ENCODE assay signal across 13 cellular contexts in the genomic region with DNA sequence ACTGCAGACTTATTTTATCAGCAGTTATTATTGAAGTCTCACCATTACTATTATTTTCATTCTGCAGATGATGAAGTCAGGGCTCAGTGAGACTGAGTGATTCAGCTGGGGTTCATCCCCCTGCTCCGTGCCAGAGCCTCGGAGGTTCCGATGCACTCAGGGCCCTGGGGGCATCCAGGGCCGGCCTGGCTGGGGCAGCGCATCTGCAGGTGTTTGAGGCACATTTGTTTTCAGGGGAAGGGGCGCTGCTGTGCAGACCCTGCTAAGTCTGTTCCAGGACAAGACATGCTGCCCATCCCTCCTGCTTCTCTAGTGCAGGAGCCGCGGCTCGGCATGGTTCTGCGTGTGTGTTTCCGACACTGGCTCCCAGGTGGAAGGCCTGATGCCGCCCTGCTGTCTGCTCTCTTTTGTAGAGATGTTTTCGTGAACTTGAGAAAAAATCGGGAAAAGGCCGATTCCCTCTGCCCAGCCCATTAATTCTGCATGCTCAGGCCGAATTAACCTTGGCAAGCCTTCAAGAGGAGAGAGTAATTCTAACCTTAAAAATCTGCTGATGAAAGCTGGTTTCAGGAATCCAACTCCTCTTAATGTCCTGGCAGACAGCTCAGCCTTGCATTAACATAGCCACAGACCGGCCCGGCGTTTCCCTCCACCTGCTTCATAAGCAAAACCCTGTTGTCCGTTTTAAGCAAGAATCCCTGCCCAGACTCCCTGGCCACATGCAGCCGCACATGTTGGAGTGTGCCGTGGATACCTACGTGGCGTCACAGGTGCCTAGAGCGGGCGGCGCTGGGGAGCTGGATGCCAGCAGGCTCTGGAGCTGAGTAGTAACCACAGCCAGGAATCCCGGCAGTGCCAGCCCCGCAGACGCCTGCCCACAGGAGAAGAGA.
DNase-seq lines count a peak whose midpoint lies in the region; FAIRE-seq and TF ChIP-seq lines count a peak whose summit lies in the region.
"Had no signal": no experiment of that assay in that cellular context is flagged by ENCODE, and none has a peak within 500 bp of the region (broad histone marks: within the 10 kb centered on the region; RNA-seq: fewer than 3 reads in every experiment).

No MANE protein-coding gene starts in this region.

- peak overlapping the region; percentile 73 for H3K14ac ChIP-seq in neuronal stem cell (ENCODE audit: low read length)

- intact Hi-C loops in A673 (cut with micrococcal nuclease; ENCODE audit: unreplicated experiment), result loop anchor here (2.0 kb wide), 1 partner anchor 192 kb away; no protein-coding TSS in a partner anchor

- H4K8ac ChIP-seq in neuronal stem cell (ENCODE audit: low read depth, low read length), result no peak overlapping the region

- no peak overlapping the region for H3K4ac ChIP-seq in neuronal stem cell (ENCODE audit: low read length)

- peak; percentile 40 for DNase-seq in AG10803 (ENCODE audit: low read depth)
- peak; percentile 15 for DNase-seq in NCI-H2227 (lab: John Stamatoyannopoulos, UW; ENCODE audit: unreplicated experiment)
- DNase-seq in neuronal stem cell (ENCODE audit: low spot score), result no peak
- no peak for DNase-seq in MM.1S
- DNase-seq in stimulated activated CD4-positive, alpha-beta T cell treated with anti-CD3 and anti-CD28 coated beads, Interleukin-2, amount 100 ng/mL, for 48 hours, result no peak
- DNase-seq in A673 (ENCODE audit: low spot score), result no peak
- DNase-seq in GM20000 (ENCODE audit: low spot score), result no peak
- DNase-seq: amniotic stem cell; effector memory CD4-positive, alpha-beta T cell; occipital lobe; stimulated activated naive CD4-positive, alpha-beta T cell had no signal

- H2BK120ac ChIP-seq in neuronal stem cell (ENCODE audit: low read depth, low read length), result no peak overlapping the region

- H3K4me1 ChIP-seq in neuronal stem cell (ENCODE audit: control insufficient read depth in 2 of 2, insufficient read depth in 1 of 2, low read depth in 1 of 2, low read length in 2 of 2) (peaks cover 0 to 7% of the 10 kb centered on the region in 2 donors), MM.1S (ENCODE audit: low read length) (no peaks in the 10 kb centered on the region), A673 (ENCODE audit: insufficient read depth, low read length, poor library complexity, severe bottlenecking) (no peaks in the 10 kb centered on the region)

- H3K18ac ChIP-seq in neuronal stem cell (ENCODE audit: low read length), result peak overlapping the region; percentile 58

- peak overlapping the region; percentile 25 for H3K23ac ChIP-seq in neuronal stem cell (ENCODE audit: low read depth, low read length, poor library complexity)

- no peak overlapping the region for H2BK5ac ChIP-seq in neuronal stem cell (ENCODE audit: low read length)

- peak overlapping the region; percentile 55 for H2BK15ac ChIP-seq in neuronal stem cell (ENCODE audit: low read length)

- H2AFZ ChIP-seq in neuronal stem cell (ENCODE audit: low read length) (no peak overlapping the region), MM.1S (ENCODE audit: low read length) (no peak overlapping the region)

- no TSS peak for BruUV-seq in A673 (replicated peaks; lab: Mats Ljungman, UMichigan)

- peak overlapping the region; percentile 44 for H2AK5ac ChIP-seq in neuronal stem cell (ENCODE audit: low read depth, low read length)

- no peaks in the 10 kb centered on the region for H3K9me2 ChIP-seq in MM.1S (replicated peaks; ENCODE audit: insufficient read depth, low read length)

- H3K27me3 ChIP-seq in neuronal stem cell (ENCODE audit: control insufficient read depth in 3 of 3, insufficient read depth in 3 of 3, low read depth in 1 of 3, low read length in 3 of 3) (peaks cover 0 to 57% (median 0%) of the 10 kb centered on the region in 3 experiments), MM.1S (replicated peaks; ENCODE audit: insufficient read depth, low read length) (peaks cover 97% of the 10 kb centered on the region), A673 (replicated peaks; ENCODE audit: insufficient read depth, low read depth, low read length, poor library complexity) (no peaks in the 10 kb centered on the region)

- peak; percentile 81 for FAIRE-seq in endometrium (lab: Jason Lieb, UNC)
- FAIRE-seq: H54 had no signal

- peak overlapping the region; percentile 31 for H2BK12ac ChIP-seq in neuronal stem cell (ENCODE audit: low read length)

- peak overlapping the region; percentile 3 for H3K4me2 ChIP-seq in neuronal stem cell (ENCODE audit: insufficient read depth, low read length, poor library complexity, severe bottlenecking)
- H3K4me2 ChIP-seq in MM.1S (ENCODE audit: low read depth, low read length), result no peak overlapping the region

- H4K20me1 ChIP-seq in MM.1S (ENCODE audit: insufficient read depth, low read length), result no peaks in the 10 kb centered on the region

- no peak overlapping the region for H3K9ac ChIP-seq in neuronal stem cell (ENCODE audit: low read depth, low read length, poor library complexity)
- no peak overlapping the region for H3K9ac ChIP-seq in MM.1S (ENCODE audit: low read length)

- H3F3A ChIP-seq in MM.1S (ENCODE audit: insufficient read depth, low read length), result no peaks in the 10 kb centered on the region

- H3K27ac ChIP-seq in neuronal stem cell (replicated peaks; ENCODE audit: low read length) (no peak overlapping the region), MM.1S (ENCODE audit: low read length) (no peak overlapping the region), A673 (ENCODE audit: low read depth, low read length, poor library complexity, severe bottlenecking) (no peak overlapping the region)

- no peaks in the 10 kb centered on the region for H3K36me3 ChIP-seq in neuronal stem cell (replicated peaks in 1 of 2; ENCODE audit: control insufficient read depth in 2 of 2, insufficient read depth in 2 of 2, low read length in 2 of 2)
- H3K36me3 ChIP-seq in MM.1S (replicated peaks; ENCODE audit: insufficient read depth, low read length), result no peaks in the 10 kb centered on the region
- no peaks in the 10 kb centered on the region for H3K36me3 ChIP-seq in A673 (ENCODE audit: insufficient read depth, low read length, poor library complexity, severe bottlenecking)

- CTCF ChIA-PET in A673 (lab: Charles Lee), result no interaction called here

- no peak overlapping the region for H3K4me3 ChIP-seq in AG10803 (ENCODE audit: low read length)
- no peak overlapping the region for H3K4me3 ChIP-seq in neuronal stem cell (ENCODE audit: low read length in 2 of 2)
- no peak overlapping the region for H3K4me3 ChIP-seq in MM.1S (ENCODE audit: low read length)
- H3K4me3 ChIP-seq in A673 (ENCODE audit: low read depth, low read length, poor library complexity, severe bottlenecking), result no peak overlapping the region

- no peaks in the 10 kb centered on the region for H3K79me2 ChIP-seq in MM.1S (ENCODE audit: low read length)

- no CpG with 5 or more reads among the region's 30 CpGs for WGBS in neuronal stem cell (ENCODE audit: extremely low coverage in 2 of 2, insufficient read length in 2 of 2, insufficient replicate concordance in 1 of 2), 2 donors

- H3K9me3 ChIP-seq in neuronal stem cell (replicated peaks in 1 of 2; ENCODE audit: control insufficient read depth in 2 of 2, insufficient read depth in 1 of 2, low read depth in 1 of 2, low read length in 2 of 2) (no peaks in the 10 kb centered on the region), MM.1S (replicated peaks; ENCODE audit: insufficient read depth, low read length) (no peaks in the 10 kb centered on the region), A673 (ENCODE audit: low read depth, low read length, poor library complexity, severe bottlenecking) (no peaks in the 10 kb centered on the region)

- no peak for TF ChIP-seq CTCF in AG10803 (conservative IDR thresholded peaks at IDR 0.05; ENCODE audit: low read length)
- TF ChIP-seq CTCF in MM.1S (IDR thresholded peaks at IDR 0.05; ENCODE audit: low read length), result no peak
- no peak for TF ChIP-seq CTCF in A673 (conservative IDR thresholded peaks at IDR 0.05; ENCODE audit: low read depth, low read length)
- no peak for TF ChIP-seq CTCF in GM20000 (IDR thresholded peaks at IDR 0.05; ENCODE audit: extremely low read depth, missing control alignments)

- H4K91ac ChIP-seq in neuronal stem cell (ENCODE audit: low read depth, low read length, poor library complexity), result no peak overlapping the region

- no peaks in the 10 kb centered on the region for H3K79me1 ChIP-seq in neuronal stem cell (ENCODE audit: low read depth, low read length)

- POLR2A ChIA-PET in A673 (lab: Charles Lee; ENCODE audit: low non-redundant PET), result no interaction called here

Comparison
In these comparisons a context has a peak if more than half of its experiments do, and no peak if none do; other contexts are left out.
1. DNase-seq: peak in AG10803 (single experiment) and NCI-H2227 (single experiment); none in neuronal stem cell (single experiment), MM.1S (single experiment), stimulated activated CD4-positive, alpha-beta T cell treated with anti-CD3 and anti-CD28 coated beads, Interleukin-2, amount 100 ng/mL, for 48 hours (0 of 2), A673 (single experiment) and GM20000 (single experiment).